8 cellular contexts compared by ENCODE assay signal in genomic region chr12:109951751-109952150, GRCh38. TPM values are rescaled to one million over a fixed set of nuclear protein-coding genes. Genes with fewer than 3 reads are reported as not detected.
DNase-seq lines count a peak whose midpoint lies in the region; ATAC-seq, FAIRE-seq and TF ChIP-seq lines count a peak whose summit lies in the region.

No MANE protein-coding gene starts in this region.

- H3K4me1 ChIP-seq in pancreas, result peaks cover 38 to 62% (median 44%) of the 10 kb centered on the region in 3 donors

- intact Hi-C loops in pancreas (cut with DNase I), result no loop called here

- H3K4me3 ChIP-seq in fibroblast of pulmonary artery (replicated peaks; ENCODE audit: low read depth, low read length) (no peak overlapping the region), pancreas (no peak overlapping the region)

- 34 to 43% methylated on average over 7 of the region's 7 CpGs for WGBS in pancreas, 2 donors

- TF ChIP-seq CTCF in RWPE1 (conservative IDR thresholded peaks at IDR 0.05; ENCODE audit: low read depth), result no peak
- peak; percentile 1 for TF ChIP-seq CTCF in fibroblast of pulmonary artery (IDR thresholded peaks at IDR 0.05; ENCODE audit: low read length, missing control alignments)
- no peak for TF ChIP-seq CTCF in pancreas (IDR thresholded peaks at IDR 0.05)

- H3K27ac ChIP-seq in RWPE1 (peak overlapping the region; percentile 10; the same call in 1 of the 2 replicates), pancreas (peak overlapping the region; percentile 71 to 83 (median 72))

- POLR2A ChIA-PET in RWPE1 (lab: Yijun Ruan, JAX; ENCODE audit: low non-redundant PET), result no interaction called here

- DNase-seq in Daoy (ENCODE audit: low read depth), result peak; percentile 96
- peak; percentile 74 for DNase-seq in RWPE1 (ENCODE audit: low spot score)
- DNase-seq in fibroblast of pulmonary artery (ENCODE audit: low read depth), result peak; percentile 73
- DNase-seq in pancreas, result peak; percentile 91 to 97 (median 96)
- no peak for DNase-seq in HUDEP-2 (lab: John Stamatoyannopoulos, UW; ENCODE audit: unreplicated experiment in 76 of 76)
- no peak for DNase-seq in hippocampal formation (lab: John Stamatoyannopoulos, UW)
- DNase-seq in NOMO-1 treated with DMSO at 0.1 percent for 48 hours (lab: John Stamatoyannopoulos, UW; ENCODE audit: unreplicated experiment), result no peak
- no peak for DNase-seq in activated naive CD4-positive, alpha-beta T cell treated with Interleukin-2 at 50 U/mL for 16 hours

- CTCF ChIA-PET in RWPE1 (lab: Yijun Ruan, JAX), result interaction anchor here (0.9 kb wide), 1 partner anchor 14 kb away, joined by 3 read pairs; no protein-coding TSS in a partner anchor

- peak; percentile 81 to 85 (median 83) for ATAC-seq in pancreas

- no peaks in the 10 kb centered on the region for H3K27me3 ChIP-seq in pancreas

- no peaks in the 10 kb centered on the region for H3K9me3 ChIP-seq in pancreas

- peaks cover 0 to 20% (median 6%) of the 10 kb centered on the region in 3 donors for H3K36me3 ChIP-seq in pancreas

- no peak for FAIRE-seq in pancreas (lab: Jason Lieb, UNC)

RNA-seq across cellular contexts. Expression of gene GIT2, which starts 44.4 kb away (rescaled TPM):
- total RNA-seq in Daoy (2014; rRNA removed; shearing (Covaris generic)), result 16.0 and 20.5 TPM in 2 replicates
- total RNA-seq in pancreas, result 10 to 100 TPM; 24.7 to 38.8 (median 33.6) TPM
- polyA plus RNA-seq in pancreas, result 10 to 100 TPM; 16.5 to 21.8 TPM

RNA-seq across cellular contexts. Expression of gene ANKRD13A, which starts 47.5 kb away (rescaled TPM):
- 90.3 and 101 TPM in 2 replicates for total RNA-seq in Daoy (2014; rRNA removed; shearing (Covaris generic))
- 10 to 100 TPM; 14.0 to 29.7 (median 16.7) TPM for total RNA-seq in pancreas
- polyA plus RNA-seq in pancreas, result 10 to 100 TPM; 10.7 to 25.7 TPM

RNA-seq across cellular contexts. Expression of gene TCHP, which starts 51.7 kb away (rescaled TPM):
- 37.3 and 37.9 TPM in 2 replicates for total RNA-seq in Daoy (2014; rRNA removed; shearing (Covaris generic))
- 10 to 100 TPM in 3 of 6 donors, 1 to 10 TPM in 3; 8.4 to 11.9 (median 10.2) TPM for total RNA-seq in pancreas
- 10 to 100 TPM; 10.8 to 20.9 TPM for polyA plus RNA-seq in pancreas

Comparison
In these comparisons a context has a peak if more than half of its experiments do, and no peak if none do; other contexts are left out.
1. DNase-seq: peak in Daoy (single experiment), RWPE1 (single experiment), fibroblast of pulmonary artery (single experiment) and pancreas (6 of 6); none in HUDEP-2 (0 of 76), hippocampal formation (0 of 2), NOMO-1 treated with DMSO at 0.1 percent for 48 hours (single experiment) and activated naive CD4-positive, alpha-beta T cell treated with Interleukin-2 at 50 U/mL for 16 hours (single experiment).